Comparison of ENCODE assay signal across 23 cellular contexts in the genomic region with DNA sequence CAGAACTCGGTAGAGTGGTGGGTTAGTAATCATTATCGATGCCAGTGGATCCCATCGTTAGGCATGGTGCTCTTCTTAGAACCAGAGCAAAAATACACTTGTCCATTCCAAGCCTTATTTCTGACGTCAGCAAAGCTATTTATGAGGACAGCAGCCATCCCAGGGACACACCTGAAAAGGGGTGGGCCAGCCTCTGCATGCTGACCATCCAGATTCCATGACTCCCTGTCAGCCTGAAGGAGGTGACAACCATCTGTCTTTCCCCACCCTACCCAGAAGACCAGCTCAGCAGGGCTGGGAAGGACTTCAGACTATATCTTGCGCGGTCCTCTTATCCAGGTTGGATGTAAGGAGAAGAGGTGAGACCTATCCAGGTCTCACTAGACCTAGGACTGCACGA. TPM values are rescaled to one million over a fixed set of nuclear protein-coding genes. Genes with fewer than 3 reads are reported as not detected.
"Had no signal": no experiment of that assay in that cellular context is flagged by ENCODE, and none has a peak within 500 bp of the region (broad histone marks: within the 10 kb centered on the region; RNA-seq: fewer than 3 reads in every experiment).

No MANE protein-coding gene starts in this region.

- H3K27ac ChIP-seq: epithelial cell of prostate, esophagus squamous epithelium, gastroesophageal sphincter, neutrophil, sigmoid colon, skin epidermis, stomach, thyroid gland, upper lobe of left lung, uterus had no signal

- DNase-seq: cortex of kidney; effector memory CD8-positive, alpha-beta T cell; esophagus squamous epithelium; foreskin fibroblast; immature natural killer cell; kidney; left colon; left ventricle myocardium superior; mesenchymal stem cell; naive B cell; posterior cingulate gyrus; sigmoid colon; stimulated activated naive CD4-positive, alpha-beta T cell; stomach; thyroid gland; upper lobe of left lung; uterus had no signal

- ATAC-seq: effector memory CD8-positive, alpha-beta T cell; gastroesophageal sphincter; left colon; left ventricle myocardium superior had no signal

RNA-seq across cellular contexts. Expression of a gene that starts 5.7 kb away (rescaled TPM):
- total RNA-seq: cerebellum, kidney, left ventricle myocardium superior, pulmonary artery endothelial cell had no signal
